ENCODE assay signal across 5 cellular contexts in the genomic region with DNA sequence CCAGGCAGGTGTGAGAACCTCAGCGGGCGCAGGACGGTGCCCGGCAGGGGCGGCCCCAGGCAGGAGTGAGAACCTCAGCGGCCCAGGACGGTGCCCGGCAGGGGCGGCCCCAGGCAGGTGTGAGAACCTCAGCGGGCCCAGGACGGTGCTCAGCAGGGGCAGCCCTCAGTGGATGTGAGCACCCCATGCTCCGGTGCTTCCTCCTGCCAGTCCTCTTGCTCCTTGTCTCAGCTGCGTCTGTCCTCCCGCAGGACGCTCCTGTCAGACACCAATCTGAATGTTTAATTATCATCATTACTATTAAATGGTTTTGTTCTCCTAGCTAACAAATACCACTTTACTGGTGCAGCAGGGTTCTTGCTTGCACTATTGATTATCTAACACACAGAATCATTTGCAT. TPM values are rescaled to one million over a fixed set of nuclear protein-coding genes. Genes with fewer than 3 reads are reported as not detected.
"Had no signal": no experiment of that assay in that cellular context is flagged by ENCODE, and none has a peak within 500 bp of the region (broad histone marks: within the 10 kb centered on the region; RNA-seq: fewer than 3 reads in every experiment).

No MANE protein-coding gene starts in this region.

RNA-seq across cellular contexts. Expression of a gene that starts 39.3 kb away (rescaled TPM):
- total RNA-seq: GM23248, HepG2, HFFc6, HT1080 had no signal
- polyA plus RNA-seq: GM23248, IgD-negative memory B cell had no signal
